ENCODE assay signal across 12 cellular contexts in genomic region chr10:110525349-110526260, GRCh38. TPM values are rescaled to one million over a fixed set of nuclear protein-coding genes. Genes with fewer than 3 reads are reported as not detected.
DNase-seq lines count a peak whose midpoint lies in the region; ATAC-seq lines count a peak whose summit lies in the region.
"Had no signal": no experiment of that assay in that cellular context is flagged by ENCODE, and none has a peak within 500 bp of the region (broad histone marks: within the 10 kb centered on the region; RNA-seq: fewer than 3 reads in every experiment).

No MANE protein-coding gene starts in this region.

- DNase-seq in CD1c-positive myeloid dendritic cell (ENCODE audit: extremely low spot score) = peak; percentile 71
- peak; percentile 54 for DNase-seq in HPDE6-E6E7 (ENCODE audit: extremely low spot score)
- no peak for DNase-seq in activated T-helper 1 cell treated with anti-CD3 and anti-CD28 coated beads, Interleukin-12 subunit alpha, Interleukin-12 subunit beta, Interleukin-2, Interleukin-4 antibody, amounts not matched to agents 30 ng/mL and 10 ng/mL and 1 ng/mL, durations not matched to agents 14 hours and 24 hours and 36 hours (ENCODE audit: low spot score)
- peak; percentile 67 for DNase-seq in kidney tubule cell (ENCODE audit: low spot score)
- DNase-seq in T-helper 1 cell = no peak
- DNase-seq in HuH-7 (ENCODE audit: low spot score) = no peak
- DNase-seq: activated effector memory CD4-positive, alpha-beta T cell treated with Interleukin-2 at 50 U/mL for 16 hours; DMS79 treated with DMSO at 0.1 percent for 48 hours; heart right ventricle; mesendoderm; NCI-H2081 had no signal

- H3K27ac Mint-ChIP-seq in activated T-helper 1 cell treated with anti-CD3 and anti-CD28 coated beads, Interleukin-12 subunit alpha, Interleukin-12 subunit beta, Interleukin-2, Interleukin-4 antibody, amounts not matched to agents 30 ng/mL and 10 ng/mL and 1 ng/mL, durations not matched to agents 14 hours and 24 hours and 36 hours = peak overlapping the region; percentile 46

- H3K27me3 Mint-ChIP-seq in activated T-helper 1 cell treated with anti-CD3 and anti-CD28 coated beads, Interleukin-12 subunit alpha, Interleukin-12 subunit beta, Interleukin-2, Interleukin-4 antibody, amounts not matched to agents 30 ng/mL and 10 ng/mL and 1 ng/mL, durations not matched to agents 14 hours and 24 hours and 36 hours (ENCODE audit: insufficient read depth) = no peaks in the 10 kb centered on the region

- no peaks in the 10 kb centered on the region for H3K9me3 Mint-ChIP-seq in activated T-helper 1 cell treated with anti-CD3 and anti-CD28 coated beads, Interleukin-12 subunit alpha, Interleukin-12 subunit beta, Interleukin-2, Interleukin-4 antibody, amounts not matched to agents 30 ng/mL and 10 ng/mL and 1 ng/mL, durations not matched to agents 14 hours and 24 hours and 36 hours

- peaks cover 83% of the 10 kb centered on the region for H3K4me1 Mint-ChIP-seq in activated T-helper 1 cell treated with anti-CD3 and anti-CD28 coated beads, Interleukin-12 subunit alpha, Interleukin-12 subunit beta, Interleukin-2, Interleukin-4 antibody, amounts not matched to agents 30 ng/mL and 10 ng/mL and 1 ng/mL, durations not matched to agents 14 hours and 24 hours and 36 hours (ENCODE audit: low read depth)

- peaks cover 36% of the 10 kb centered on the region for H3K36me3 Mint-ChIP-seq in activated T-helper 1 cell treated with anti-CD3 and anti-CD28 coated beads, Interleukin-12 subunit alpha, Interleukin-12 subunit beta, Interleukin-2, Interleukin-4 antibody, amounts not matched to agents 30 ng/mL and 10 ng/mL and 1 ng/mL, durations not matched to agents 14 hours and 24 hours and 36 hours (ENCODE audit: low read depth)

- no peak for ATAC-seq in HG03108 (IDR thresholded peaks at IDR 0.05; ENCODE audit: unreplicated experiment)

- intact Hi-C loops in activated T-helper 1 cell treated with anti-CD3 and anti-CD28 coated beads, Interleukin-12 subunit alpha, Interleukin-12 subunit beta, Interleukin-2, Interleukin-4 antibody, amounts not matched to agents 30 ng/mL and 10 ng/mL and 1 ng/mL, durations not matched to agents 14 hours and 24 hours and 36 hours (cut with micrococcal nuclease) = loop anchor here (5.0 kb wide), 1 partner anchor 313 kb away; no protein-coding TSS in a partner anchor

- no peak overlapping the region for H3K4me3 Mint-ChIP-seq in activated T-helper 1 cell treated with anti-CD3 and anti-CD28 coated beads, Interleukin-12 subunit alpha, Interleukin-12 subunit beta, Interleukin-2, Interleukin-4 antibody, amounts not matched to agents 30 ng/mL and 10 ng/mL and 1 ng/mL, durations not matched to agents 14 hours and 24 hours and 36 hours

RNA-seq across cellular contexts. Expression of gene DUSP5, which starts 27.9 kb away (rescaled TPM):
- total RNA-seq in activated T-helper 1 cell treated with anti-CD3 and anti-CD28 coated beads, Interleukin-12 subunit alpha, Interleukin-12 subunit beta, Interleukin-2, Interleukin-4 antibody, amounts not matched to agents 30 ng/mL and 10 ng/mL and 1 ng/mL, durations not matched to agents 14 hours and 24 hours and 36 hours = 140 and 141 TPM in 2 replicates

RNA-seq across cellular contexts. Expression of gene SMC3, which starts 41.9 kb away (rescaled TPM):
- total RNA-seq in activated T-helper 1 cell treated with anti-CD3 and anti-CD28 coated beads, Interleukin-12 subunit alpha, Interleukin-12 subunit beta, Interleukin-2, Interleukin-4 antibody, amounts not matched to agents 30 ng/mL and 10 ng/mL and 1 ng/mL, durations not matched to agents 14 hours and 24 hours and 36 hours = 74.5 and 77.9 TPM in 2 replicates

Comparison
In these comparisons a context has a peak if more than half of its experiments do, and no peak if none do; other contexts are left out.
1. DNase-seq: peak in CD1c-positive myeloid dendritic cell (single experiment), HPDE6-E6E7 (single experiment) and kidney tubule cell (single experiment); none in activated T-helper 1 cell treated with anti-CD3 and anti-CD28 coated beads, Interleukin-12 subunit alpha, Interleukin-12 subunit beta, Interleukin-2, Interleukin-4 antibody, amounts not matched to agents 30 ng/mL and 10 ng/mL and 1 ng/mL, durations not matched to agents 14 hours and 24 hours and 36 hours (single experiment), T-helper 1 cell (0 of 5) and HuH-7 (single experiment).